20 cellular contexts compared by ENCODE assay signal in the genomic region with DNA sequence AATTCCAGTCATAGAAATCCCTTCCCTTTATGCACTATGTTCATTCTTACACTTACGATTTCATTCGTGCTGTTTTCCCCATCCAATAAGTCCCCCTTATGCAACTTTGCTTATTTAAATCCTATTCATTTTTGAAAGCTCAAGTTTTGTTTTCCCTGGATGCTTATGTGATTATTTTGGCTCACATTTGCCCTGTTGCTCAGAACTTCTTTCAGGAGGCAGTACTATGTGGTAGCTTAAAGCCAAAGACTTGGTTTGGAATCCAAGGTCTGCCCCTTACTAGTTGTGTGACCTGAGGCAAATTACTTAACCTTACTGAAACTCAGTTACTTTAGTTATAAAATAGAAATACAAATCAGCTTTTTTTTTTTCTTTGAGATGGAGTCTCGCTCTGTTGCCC. TPM values are rescaled to one million over a fixed set of nuclear protein-coding genes. Genes with fewer than 3 reads are reported as not detected.
DNase-seq lines count a peak whose midpoint lies in the region; ATAC-seq and TF ChIP-seq lines count a peak whose summit lies in the region.
"Had no signal": no experiment of that assay in that cellular context is flagged by ENCODE, and none has a peak within 500 bp of the region (broad histone marks: within the 10 kb centered on the region; RNA-seq: fewer than 3 reads in every experiment).

No MANE protein-coding gene starts in this region.

- H4K20me1 ChIP-seq in OCI-LY7 (ENCODE audit: insufficient read depth, low read length): no peaks in the 10 kb centered on the region

- H3K9me3 ChIP-seq in left ventricle myocardium inferior (replicated peaks) (peaks cover 25% of the 10 kb centered on the region), OCI-LY7 (ENCODE audit: low read length) (peaks cover 21% of the 10 kb centered on the region; the same call in 1 of the 2 replicates)

- no peaks in the 10 kb centered on the region for H3K36me3 ChIP-seq in left ventricle myocardium inferior
- no peaks in the 10 kb centered on the region; the same call in 1 of the 2 replicates for H3K36me3 ChIP-seq in OCI-LY7 (ENCODE audit: insufficient read depth, low read length)
- H3K36me3 ChIP-seq: MG63 had no signal

- POLR2A ChIA-PET in OCI-LY7 (lab: Charles Lee): interaction anchor here (0.8 to 2.3 kb wide), 3 partner anchors 11 to 21 kb away, joined by 3 to 9 read pairs (median 8); no protein-coding TSS in a partner anchor

- H3K79me2 ChIP-seq in OCI-LY7 (ENCODE audit: insufficient read depth, low read depth, low read length): no peaks in the 10 kb centered on the region

- H3K4me3 ChIP-seq in left ventricle myocardium inferior (no peak overlapping the region), OCI-LY7 (ENCODE audit: low read depth, low read length, poor library complexity, severe bottlenecking) (no peak overlapping the region)
- H3K4me3 ChIP-seq: MG63 had no signal

- no peak overlapping the region for H3K4me2 ChIP-seq in OCI-LY7 (ENCODE audit: low read length)

- H3K36me3 Mint-ChIP-seq in activated naive CD4-positive, alpha-beta T cell treated with anti-CD3 and anti-CD28 coated beads, Interleukin-2, amount 50 U/mL, for 72 hours: no peaks in the 10 kb centered on the region
- H3K36me3 Mint-ChIP-seq: CD14-positive monocyte had no signal

- TF ChIP-seq CTCF in left ventricle myocardium inferior (IDR thresholded peaks at IDR 0.05; ENCODE audit: borderline replicate concordance): no peak
- no peak for TF ChIP-seq CTCF in OCI-LY7 (conservative IDR thresholded peaks at IDR 0.05; ENCODE audit: low read length)

- no peak for DNase-seq in left cardiac atrium
- no peak for DNase-seq in left ventricle myocardium inferior
- DNase-seq in fibroblast of gingiva (ENCODE audit: low read depth): peak; percentile 87
- no peak for DNase-seq in sciatic nerve (ENCODE audit: low spot score)
- no peak for DNase-seq in NCI-H748 treated with DMSO at 0.1 percent for 48 hours (lab: John Stamatoyannopoulos, UW)
- no peak for DNase-seq in SKM-1 (lab: John Stamatoyannopoulos, UW; ENCODE audit: unreplicated experiment)
- no peak for DNase-seq in OCI-LY7 (ENCODE audit: low spot score)
- no peak for DNase-seq in activated naive CD4-positive, alpha-beta T cell treated with anti-CD3 and anti-CD28 coated beads, Interleukin-2, amount 50 U/mL, for 72 hours (ENCODE audit: low spot score in 2 of 2)
- DNase-seq: DMS79 treated with DMSO at 0.1 percent for 48 hours, H7, HFFc6, Kasumi-1, MG63, NCI-H1048, NCI-H1436, NCI-H1930, NCI-H226, NCI-H524 had no signal

- H3K27me3 ChIP-seq in left ventricle myocardium inferior (ENCODE audit: low read depth): peaks cover 1% of the 10 kb centered on the region
- H3K27me3 ChIP-seq: MG63 had no signal

- intact Hi-C loops in left cardiac atrium (cut with DNase I) (no loop called here), left ventricle myocardium inferior (cut with micrococcal nuclease) (no loop called here), sciatic nerve (cut with DNase I) (no loop called here), OCI-LY7 (cut with micrococcal nuclease; ENCODE audit: unreplicated experiment) (no loop called here)

- no peaks in the 10 kb centered on the region for H3K4me1 ChIP-seq in left ventricle myocardium inferior
- H3K4me1 ChIP-seq in OCI-LY7 (ENCODE audit: insufficient read depth, low read length, poor library complexity, severe bottlenecking): no peaks in the 10 kb centered on the region

- no TSS peak for BruUV-seq in OCI-LY7 (replicated peaks; lab: Mats Ljungman, UMichigan)

- CTCF ChIA-PET in OCI-LY7 (lab: Charles Lee; ENCODE audit: unreplicated experiment): no interaction called here

- H3K9me3 Mint-ChIP-seq in activated naive CD4-positive, alpha-beta T cell treated with anti-CD3 and anti-CD28 coated beads, Interleukin-2, amount 50 U/mL, for 72 hours: peaks cover 4 to 5% of the 10 kb centered on the region in 2 donors

- no peak overlapping the region for H2AFZ ChIP-seq in OCI-LY7 (ENCODE audit: low read length)

- H3K27ac Mint-ChIP-seq in activated naive CD4-positive, alpha-beta T cell treated with anti-CD3 and anti-CD28 coated beads, Interleukin-2, amount 50 U/mL, for 72 hours: no peak overlapping the region
- H3K27ac Mint-ChIP-seq: CD14-positive monocyte, HFFc6 had no signal

- no peak overlapping the region for H3K27ac ChIP-seq in left ventricle myocardium inferior (replicated peaks)
- no peak overlapping the region for H3K27ac ChIP-seq in OCI-LY7 (ENCODE audit: low read depth, low read length, poor library complexity, severe bottlenecking)
- H3K27ac ChIP-seq: 22Rv1 had no signal

- H3K9me2 ChIP-seq in OCI-LY7 (ENCODE audit: insufficient read depth, low read length): no peaks in the 10 kb centered on the region

- ATAC-seq in left cardiac atrium (peak; percentile 41 to 60), sciatic nerve (peak; percentile 89)
- no peak for ATAC-seq in activated naive CD4-positive, alpha-beta T cell treated with anti-CD3 and anti-CD28 coated beads, Interleukin-2, amount 50 U/mL, for 72 hours

RNA-seq across cellular contexts. Expression of gene MOXD1, which starts 59.6 kb away (rescaled TPM):
- total RNA-seq in left cardiac atrium (1 to 10 TPM; 2.2 to 3.6 TPM), left ventricle myocardium inferior (3.4 TPM), sciatic nerve (14.2 TPM), OCI-LY7 (2022) (0.20 and 0.74 TPM in 2 replicates)
- 0.05 TPM in 1 of 2 replicates, not detected in the other for total RNA-seq in OCI-LY7 (2014; rRNA removed; shearing (Covaris generic))
- under 1 TPM in 1 of 2 donors, not detected in 1; 0.07 TPM for total RNA-seq in activated naive CD4-positive, alpha-beta T cell treated with anti-CD3 and anti-CD28 coated beads, Interleukin-2, amount 50 U/mL, for 72 hours

Comparison
In these comparisons a context has a peak if more than half of its experiments do, and no peak if none do; other contexts are left out.
1. ATAC-seq: peak in left cardiac atrium (2 of 2) and sciatic nerve (single experiment); none in activated naive CD4-positive, alpha-beta T cell treated with anti-CD3 and anti-CD28 coated beads, Interleukin-2, amount 50 U/mL, for 72 hours (0 of 2).